In genomic region chr5:179256229-179257189, GRCh38 we compare ENCODE assay signal across 1 cellular context.
TF ChIP-seq lines count a peak whose summit lies in the region.

No MANE protein-coding gene starts in this region.

TF ChIP-seq in HepG2, 621 proteins besides CTCF, POLR2A, EP300 and RAD21 (continued from another document):
- TF ChIP-seq ZHX2 (IDR thresholded peaks at IDR 0.05; ENCODE audit: low read depth) (no peak), ZHX2 (CRISPR knock-in tag; IDR thresholded peaks at IDR 0.05; ENCODE audit: borderline replicate concordance) (no peak), ZFP62 (CRISPR knock-in tag; IDR thresholded peaks at IDR 0.05) (no peak), ZNF512 (CRISPR knock-in tag; IDR thresholded peaks at IDR 0.05) (no peak), RBM22 (optimal IDR thresholded peaks at IDR 0.05; ENCODE audit: low read length) (no peak), MAX (IDR thresholded peaks at IDR 0.05) (no peak), TBX2 (CRISPR knock-in tag; IDR thresholded peaks at IDR 0.05; ENCODE audit: borderline replicate concordance) (no peak), MZF1 (CRISPR knock-in tag; IDR thresholded peaks at IDR 0.05; ENCODE audit: borderline replicate concordance) (no peak), ARID4A (CRISPR knock-in tag; IDR thresholded peaks at IDR 0.05; ENCODE audit: borderline replicate concordance) (no peak), TRIM22 (IDR thresholded peaks at IDR 0.05) (no peak), TGIF2 (CRISPR knock-in tag; IDR thresholded peaks at IDR 0.05) (no peak), ZMAT3 (CRISPR knock-in tag; conservative IDR thresholded peaks at IDR 0.05) (no peak)
